In the genomic region with DNA sequence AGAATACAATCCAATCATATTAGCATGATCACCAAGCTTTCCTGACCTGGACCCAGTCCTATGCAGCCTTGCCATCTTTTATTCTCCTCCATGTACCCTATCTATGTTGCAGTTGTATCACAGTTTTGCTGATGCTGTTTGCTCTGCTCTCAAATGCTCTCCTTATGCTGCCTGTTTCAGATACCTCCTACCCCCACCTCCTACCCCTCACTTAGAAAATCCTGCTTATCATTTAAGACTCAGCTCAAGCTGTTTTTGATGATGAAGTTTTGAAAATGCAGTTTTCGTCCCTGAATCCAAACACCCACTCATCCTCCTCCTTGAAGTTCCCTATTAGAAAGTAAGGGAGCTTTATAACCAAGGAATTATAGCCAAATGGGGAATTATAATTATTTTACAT, we compare ENCODE assay signal across 30 cellular contexts.
"Had no signal": no experiment of that assay in that cellular context is flagged by ENCODE, and none has a peak within 500 bp of the region (broad histone marks: within the 10 kb centered on the region; RNA-seq: fewer than 3 reads in every experiment).

No MANE protein-coding gene starts in this region.

- ATAC-seq: activated naive CD4-positive, alpha-beta T cell treated with anti-CD3 and anti-CD28 coated beads, Interleukin-2, amount 50 U/mL, for 72 hours; activated T-cell treated with anti-CD3 and anti-CD28 coated beads, Interleukin-2, amount 50 U/mL, for 72 hours; foreskin keratinocyte; gastrocnemius medialis; heart left ventricle; WTC11 had no signal

- DNase-seq: activated CD4-positive, alpha-beta memory T cell treated with anti-CD3 and anti-CD28 coated beads, Interleukin-2, amount 10 ng/mL, durations not matched to agents 7 days and 5 days; activated CD4-positive, alpha-beta T cell treated with anti-CD3 and anti-CD28 coated beads for 1 hour; activated CD4-positive, alpha-beta T cell treated with anti-CD3 and anti-CD28 coated beads for 4 hours; activated CD4-positive, alpha-beta T cell treated with anti-CD3 and anti-CD28 coated beads, Interleukin-2, amount 10 ng/mL, durations not matched to agents 7 days and 5 days; activated CD4-positive, alpha-beta T cell treated with anti-CD3 and anti-CD28 coated beads, Interleukin-2, amount 50 U/mL, for 4 hours; activated CD8-positive, alpha-beta memory T cell treated with anti-CD3 and anti-CD28 coated beads, Interleukin-2, amount 50 U/mL, for 48 hours; activated gamma-delta T cell; activated naive CD4-positive, alpha-beta T cell; activated naive CD4-positive, alpha-beta T cell treated with anti-CD3 and anti-CD28 coated beads, Interleukin-2, amount 10 ng/mL, durations not matched to agents 7 days and 5 days; activated naive CD8-positive, alpha-beta T cell treated with anti-CD3 and anti-CD28 coated beads, Interleukin-2, amount 10 ng/mL, durations not matched to agents 7 days and 5 days; activated T-cell treated with anti-CD3 and anti-CD28 coated beads for 4 hours; activated T-cell treated with anti-CD3 and anti-CD28 coated beads, Interleukin-2, amount 50 U/mL, for 24 hours; activated T-cell treated with anti-CD3 and anti-CD28 coated beads, Interleukin-2, amount 50 U/mL, for 72 hours; amniotic stem cell; aorta; dorsolateral prefrontal cortex; effector memory CD4-positive, alpha-beta T cell; endodermal cell; erythroblast; gastrocnemius medialis; glutamatergic neuron; heart left ventricle; T-helper 2 cell had no signal

- H3K27me3 ChIP-seq: breast epithelium, cardiac muscle cell, dorsolateral prefrontal cortex, esophagus muscularis mucosa, foreskin keratinocyte, gastrocnemius medialis, heart left ventricle had no signal

- H3K9me3 ChIP-seq: esophagus muscularis mucosa, gastrocnemius medialis had no signal

- H3K4me3 ChIP-seq: breast epithelium, cardiac muscle cell, coronary artery, dorsolateral prefrontal cortex, esophagus muscularis mucosa, gastrocnemius medialis, heart left ventricle had no signal

- H3K4me1 ChIP-seq: breast epithelium, esophagus muscularis mucosa, gastrocnemius medialis, heart left ventricle had no signal

- H3K36me3 ChIP-seq: breast epithelium, cardiac muscle cell, esophagus muscularis mucosa, gastrocnemius medialis, heart left ventricle had no signal

- H3K27ac ChIP-seq: breast epithelium, cardiac muscle cell, coronary artery, esophagus muscularis mucosa, foreskin keratinocyte, gastrocnemius medialis, heart left ventricle had no signal
